8 cellular contexts compared by ENCODE assay signal in the genomic region with DNA sequence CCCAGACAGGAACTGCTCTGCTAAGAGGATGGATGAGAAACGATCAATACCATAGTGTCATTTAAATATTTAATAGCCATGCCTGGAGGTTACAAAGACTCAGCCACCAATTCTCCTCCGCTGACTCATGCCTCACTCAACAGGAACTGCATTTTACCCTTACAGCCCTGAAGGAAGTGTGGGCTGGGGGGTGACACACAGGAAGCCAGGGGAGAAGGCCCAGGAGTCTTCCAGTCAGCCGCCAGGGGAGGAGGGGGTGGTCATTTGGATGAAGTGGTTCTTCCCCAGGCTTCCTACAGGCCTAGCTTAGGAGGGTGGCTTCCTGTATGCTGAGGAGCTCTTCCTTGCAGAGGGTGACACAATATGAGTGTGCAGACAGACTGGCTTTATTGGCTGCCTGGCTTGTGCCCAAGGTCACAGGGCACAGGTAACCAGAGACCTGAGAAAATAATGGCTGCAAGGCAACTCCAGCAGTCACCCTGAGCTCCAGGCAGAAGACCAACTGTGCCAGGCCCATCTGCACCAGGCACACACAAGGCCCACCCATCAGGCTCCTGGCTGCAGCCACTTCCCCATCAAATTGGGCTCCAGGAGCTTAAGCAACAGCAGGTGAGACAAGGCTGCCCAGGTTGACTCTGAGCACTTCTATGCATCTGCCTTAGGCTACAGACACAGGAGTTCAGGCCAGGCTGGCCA. TPM values are rescaled to one million over a fixed set of nuclear protein-coding genes. Genes with fewer than 3 reads are reported as not detected.
DNase-seq lines count a peak whose midpoint lies in the region; ATAC-seq and TF ChIP-seq lines count a peak whose summit lies in the region.

No MANE protein-coding gene starts in this region.

- H3K4me1 ChIP-seq in HUES64 (ENCODE audit: insufficient read depth, low read length), result peaks cover 85% of the 10 kb centered on the region
- peaks cover 86% of the 10 kb centered on the region for H3K4me1 ChIP-seq in body of pancreas

- ATAC-seq in body of pancreas (peak; percentile 54), GM18867 (IDR thresholded peaks at IDR 0.05; ENCODE audit: unreplicated experiment) (no peak), sciatic nerve (no peak)

- H3K9ac ChIP-seq in HUES64 (ENCODE audit: low read depth, low read length), result peak overlapping the region; percentile 89

- H3K9me3 ChIP-seq in HUES64 (ENCODE audit: insufficient read depth, low read depth, low read length) (no peaks in the 10 kb centered on the region), body of pancreas (no peaks in the 10 kb centered on the region)

- peak overlapping the region; percentile 6; the same call in 1 of the 2 replicates for H3K4me3 ChIP-seq in AG04449 (ENCODE audit: low read depth, low read length)
- H3K4me3 ChIP-seq in HUES64 (ENCODE audit: low read length), result peak overlapping the region; percentile 30
- H3K4me3 ChIP-seq in body of pancreas, result no peak overlapping the region

- H3K27me3 ChIP-seq in HUES64 (ENCODE audit: insufficient read depth, low read length) (no peaks in the 10 kb centered on the region), body of pancreas (no peaks in the 10 kb centered on the region)

- 10% methylated on average over 1 of the region's 3 CpGs for WGBS in HUES64
- WGBS in body of pancreas, 2 donors, result 21 to 41% methylated on average over 3 of the region's 3 CpGs

- H3K36me3 ChIP-seq in HUES64 (ENCODE audit: insufficient read depth, low read length) (peaks cover 4% of the 10 kb centered on the region), body of pancreas (replicated peaks in 1 of 2; ENCODE audit: insufficient read depth in 1 of 2, low read depth in 2 of 2) (no peaks in the 10 kb centered on the region)

- CTCF ChIA-PET in AG04449 (lab: Yijun Ruan, JAX), result interaction anchor here (1.0 to 17.9 kb wide), 8 partner anchors 10 to 71 kb away, joined by 4 to 1066 read pairs (median 128); partner anchors contain the start of genes PXN, RNU4-1, RNU4-2 and RPLP0

- H3K27ac ChIP-seq in HUES64 (ENCODE audit: low read depth, low read length) (peak overlapping the region; percentile 97), body of pancreas (peak overlapping the region; percentile 80 to 88 (median 81))

- DNase-seq in AG04449 (ENCODE audit: low read depth, low spot score), result peak; percentile 67
- DNase-seq in UCSD-AML1 (lab: John Stamatoyannopoulos, UW; ENCODE audit: unreplicated experiment), result peak; percentile 84
- peak; percentile 71 to 88 (median 86) for DNase-seq in body of pancreas
- DNase-seq in iris pigment epithelial cell (ENCODE audit: low read depth), result peak; percentile 94
- DNase-seq in stimulated activated CD4-positive, alpha-beta T cell treated with anti-CD3 and anti-CD28 coated beads, Interleukin-4, amount 100 ng/mL, for 1 hour, result peak; percentile 74
- no peak for DNase-seq in sciatic nerve (ENCODE audit: low spot score)

- TF ChIP-seq CTCF in AG04449 (IDR thresholded peaks at IDR 0.05; ENCODE audit: insufficient read depth, low read length, missing control alignments), result peak; percentile 35
- TF ChIP-seq CTCF in body of pancreas (IDR thresholded peaks at IDR 0.05), result peak in 4 of 7 experiments; percentile 11 to 32 (median 15)

- POLR2A ChIA-PET in AG04449 (lab: Yijun Ruan, JAX), result interaction anchor here (0.9 to 8.8 kb wide), 9 partner anchors 11 to 60 kb away, joined by 3 to 249 read pairs (median 14); partner anchors contain the start of genes PXN, RNU4-1, RNU4-2 and RPLP0

- no peak for TF ChIP-seq POLR2A in body of pancreas (IDR thresholded peaks at IDR 0.05)

- intact Hi-C loops in body of pancreas (cut with DNase I) (no loop called here), sciatic nerve (cut with DNase I) (no loop called here)

RNA-seq across cellular contexts. Expression of gene RPLP0, which starts 30.6 kb away (rescaled TPM):
- polyA plus RNA-seq in HUES64 (2013, experiment 1 of 2), result 3,198 TPM
- 3,274 TPM for polyA plus RNA-seq in HUES64 (2013, experiment 2 of 2)
- total RNA-seq in body of pancreas, result 1,000 to 10,000 TPM; 1,243 to 1,902 TPM
- total RNA-seq in sciatic nerve, result 760 TPM

RNA-seq across cellular contexts. Expression of gene PXN, which starts 34.1 kb away (rescaled TPM):
- 46.3 TPM for polyA plus RNA-seq in HUES64 (2013, experiment 1 of 2)
- polyA plus RNA-seq in HUES64 (2013, experiment 2 of 2), result 52.9 TPM
- total RNA-seq in body of pancreas, result 10 to 100 TPM; 29.3 to 35.9 TPM
- total RNA-seq in sciatic nerve, result 183 TPM

RNA-seq across cellular contexts. Expression of gene GCN1, which starts 36.9 kb away (rescaled TPM):
- 47.5 TPM for polyA plus RNA-seq in HUES64 (2013, experiment 1 of 2)
- polyA plus RNA-seq in HUES64 (2013, experiment 2 of 2), result 48.9 TPM
- total RNA-seq in body of pancreas (10 to 100 TPM; 39.7 to 83.1 TPM), sciatic nerve (82.6 TPM)

Comparison
In these comparisons a context has a peak if more than half of its experiments do, and no peak if none do; other contexts are left out.
1. H3K4me3 ChIP-seq: peak in AG04449 (single experiment) and HUES64 (single experiment); none in body of pancreas (0 of 2).